Comparison of ENCODE assay signal across 12 cellular contexts in genomic region chr13:30409911-30410704, GRCh38. TPM values are rescaled to one million over a fixed set of nuclear protein-coding genes. Genes with fewer than 3 reads are reported as not detected.
DNase-seq lines count a peak whose midpoint lies in the region; ATAC-seq and TF ChIP-seq lines count a peak whose summit lies in the region.
"Had no signal": no experiment of that assay in that cellular context is flagged by ENCODE, and none has a peak within 500 bp of the region (broad histone marks: within the 10 kb centered on the region; RNA-seq: fewer than 3 reads in every experiment).

No MANE protein-coding gene starts in this region.

- H3K4me3 ChIP-seq in ACC112 (ENCODE audit: low read depth, low read length) (no peak overlapping the region), esophagus muscularis mucosa (no peak overlapping the region)

- ATAC-seq in naive thymus-derived CD8-positive, alpha-beta T cell = no peak

- WGBS in esophagus muscularis mucosa = 73% methylated on average over 13 of the region's 13 CpGs

- no peak for TF ChIP-seq CTCF in esophagus muscularis mucosa (IDR thresholded peaks at IDR 0.05)

- H3K36me3 ChIP-seq in ACC112 (ENCODE audit: insufficient read depth, low read length) (no peaks in the 10 kb centered on the region), esophagus muscularis mucosa (no peaks in the 10 kb centered on the region)

- H3K27ac ChIP-seq in ACC112 (ENCODE audit: low read depth, low read length) (peak overlapping the region; percentile 57; the same call in 1 of the 2 replicates), esophagus muscularis mucosa (replicated peaks in 1 of 4) (peak overlapping the region; percentile 81 to 91 (median 86))
- H3K27ac ChIP-seq: C4-2B had no signal

- H3K4me1 Mint-ChIP-seq in naive thymus-derived CD8-positive, alpha-beta T cell = peaks cover 15 to 48% (median 37%) of the 10 kb centered on the region in 4 donors

- H3K79me2 ChIP-seq in ACC112 (ENCODE audit: control insufficient read depth, insufficient read depth, low read length, unreplicated experiment) = no peaks in the 10 kb centered on the region

- no peak for TF ChIP-seq EP300 in esophagus muscularis mucosa (IDR thresholded peaks at IDR 0.05)

- H3K4me1 ChIP-seq in ACC112 (ENCODE audit: control insufficient read depth, insufficient read depth, low read length, unreplicated experiment) = peaks cover 11% of the 10 kb centered on the region
- H3K4me1 ChIP-seq in esophagus muscularis mucosa = peaks cover 11 to 39% (median 30%) of the 10 kb centered on the region in 4 donors

- no peak overlapping the region for H2AFZ ChIP-seq in ACC112 (ENCODE audit: low read length, unreplicated experiment)

- no peak for TF ChIP-seq POLR2A in esophagus muscularis mucosa (IDR thresholded peaks at IDR 0.05; ENCODE audit: low read depth)

- no peaks in the 10 kb centered on the region for H3K9me3 ChIP-seq in esophagus muscularis mucosa

- intact Hi-C loops in esophagus muscularis mucosa (cut with DNase I) = loop anchor here (5.0 to 10.0 kb wide), 3 partner anchors 52 to 455 kb away; partner anchors contain the start of gene USPL1

- H3K27me3 Mint-ChIP-seq in naive thymus-derived CD8-positive, alpha-beta T cell = no peaks in the 10 kb centered on the region

- peak overlapping the region in 8 of 10 donors; percentile 33 to 75 (median 62) for H3K27ac Mint-ChIP-seq in naive thymus-derived CD8-positive, alpha-beta T cell

- POLR2A ChIA-PET in naive thymus-derived CD8-positive, alpha-beta T cell (lab: Charles Lee) = interaction anchor here (0.6 to 2.1 kb wide), 6 partner anchors 11 to 139 kb away, joined by 3 to 11 read pairs (median 4); partner anchors contain the start of genes HMGB1 and UBE2L5

- H3K27me3 ChIP-seq in ACC112 (ENCODE audit: insufficient read depth, low read length) (no peaks in the 10 kb centered on the region), esophagus muscularis mucosa (no peaks in the 10 kb centered on the region)

- H3K9me3 Mint-ChIP-seq in naive thymus-derived CD8-positive, alpha-beta T cell = no peaks in the 10 kb centered on the region

- DNase-seq in NCI-H226 (peak; percentile 48), esophagus muscularis mucosa (ENCODE audit: extremely low spot score) (no peak), activated T-cell treated with anti-CD3 and anti-CD28 coated beads for 4 hours (no peak), AML-193 (lab: John Stamatoyannopoulos, UW) (no peak), NCI-H1436 treated with DMSO at 0.1 percent for 48 hours (lab: John Stamatoyannopoulos, UW) (no peak), D341Med (ENCODE audit: low spot score) (no peak)
- DNase-seq in naive thymus-derived CD8-positive, alpha-beta T cell = no peak
- DNase-seq: cortex of kidney, KG1 had no signal

- H3K36me3 Mint-ChIP-seq in naive thymus-derived CD8-positive, alpha-beta T cell = no peaks in the 10 kb centered on the region

- H3K4me3 Mint-ChIP-seq in naive thymus-derived CD8-positive, alpha-beta T cell = peak overlapping the region in 2 of 10 donors; percentile 52

RNA-seq across cellular contexts. Expression of gene UBE2L5, which starts 12.2 kb away (rescaled TPM):
- total RNA-seq in esophagus muscularis mucosa = under 1 TPM in 1 of 4 donors, not detected in 3; 0.39 TPM
- total RNA-seq in naive thymus-derived CD8-positive, alpha-beta T cell = not detected
- polyA plus RNA-seq in naive thymus-derived CD8-positive, alpha-beta T cell = not detected
- total RNA-seq: activated CD8-positive, alpha-beta memory T cell treated with anti-CD3 and anti-CD28 coated beads for 36 hours had no signal

RNA-seq across cellular contexts. Expression of gene HMGB1, which starts 55.6 kb away (rescaled TPM):
- total RNA-seq in esophagus muscularis mucosa = 100 to 1,000 TPM; 169 to 229 (median 218) TPM
- total RNA-seq in naive thymus-derived CD8-positive, alpha-beta T cell = 100 to 1,000 TPM; 363 to 385 TPM
- polyA plus RNA-seq in naive thymus-derived CD8-positive, alpha-beta T cell = 100 to 1,000 TPM; 468 to 703 (median 554) TPM
